Comparison of ENCODE assay signal across 14 cellular contexts in genomic region chr7:77702451-77703219, GRCh38. TPM values are rescaled to one million over a fixed set of nuclear protein-coding genes. Genes with fewer than 3 reads are reported as not detected.
DNase-seq lines count a peak whose midpoint lies in the region; ATAC-seq and TF ChIP-seq lines count a peak whose summit lies in the region.
"Had no signal": no experiment of that assay in that cellular context is flagged by ENCODE, and none has a peak within 500 bp of the region (broad histone marks: within the 10 kb centered on the region; RNA-seq: fewer than 3 reads in every experiment).

No MANE protein-coding gene starts in this region.

- H3K36me3 ChIP-seq in esophagus muscularis mucosa, result peaks cover 0 to 7% (median 2%) of the 10 kb centered on the region in 4 donors
- no peaks in the 10 kb centered on the region for H3K36me3 ChIP-seq in smooth muscle cell (ENCODE audit: low read depth)

- TF ChIP-seq POLR2A in esophagus muscularis mucosa (IDR thresholded peaks at IDR 0.05; ENCODE audit: low read depth), result no peak

- no peaks in the 10 kb centered on the region for H3K9me3 ChIP-seq in esophagus muscularis mucosa
- no peaks in the 10 kb centered on the region for H3K9me3 ChIP-seq in smooth muscle cell (replicated peaks; ENCODE audit: low read depth)

- TF ChIP-seq EP300 in esophagus muscularis mucosa (IDR thresholded peaks at IDR 0.05), result no peak

- no peaks in the 10 kb centered on the region for H3K27me3 Mint-ChIP-seq in activated T-cell treated with anti-CD3 and anti-CD28 coated beads, Interleukin-2, amount 50 U/mL, for 72 hours (ENCODE audit: low read depth)
- no peaks in the 10 kb centered on the region for H3K27me3 Mint-ChIP-seq in stimulated activated memory B cell treated with anti-CD40 and anti-IgM and Interleukin-4, amounts not matched to agents 10 μg/mL and 1 μg/mL and 100 μg/mL, for 72 hours

- H3K4me1 ChIP-seq in esophagus muscularis mucosa (peaks cover 26 to 86% (median 68%) of the 10 kb centered on the region in 4 donors), smooth muscle cell (ENCODE audit: low read depth) (peaks cover 15% of the 10 kb centered on the region)

- no peak overlapping the region for H3K9ac ChIP-seq in smooth muscle cell (ENCODE audit: low read depth)
- H3K9ac ChIP-seq: parathyroid adenoma had no signal

- peaks cover 100% of the 10 kb centered on the region for H3K79me2 ChIP-seq in smooth muscle cell (ENCODE audit: low read depth)

- peaks cover 7 to 10% of the 10 kb centered on the region in 2 donors for H3K36me3 Mint-ChIP-seq in activated T-cell treated with anti-CD3 and anti-CD28 coated beads, Interleukin-2, amount 50 U/mL, for 72 hours (ENCODE audit: insufficient read depth in 2 of 2)
- peaks cover 19% of the 10 kb centered on the region for H3K36me3 Mint-ChIP-seq in stimulated activated memory B cell treated with anti-CD40 and anti-IgM and Interleukin-4, amounts not matched to agents 10 μg/mL and 1 μg/mL and 100 μg/mL, for 72 hours

- H3K4me1 Mint-ChIP-seq in activated T-cell treated with anti-CD3 and anti-CD28 coated beads, Interleukin-2, amount 50 U/mL, for 72 hours (ENCODE audit: low read depth), result peaks cover 54% of the 10 kb centered on the region
- H3K4me1 Mint-ChIP-seq in stimulated activated memory B cell treated with anti-CD40 and anti-IgM and Interleukin-4, amounts not matched to agents 10 μg/mL and 1 μg/mL and 100 μg/mL, for 72 hours, result peaks cover 57% of the 10 kb centered on the region

- 75% methylated on average over 4 of the region's 4 CpGs for WGBS in esophagus muscularis mucosa
- whole genome bisulfite sequencing in smooth muscle cell (ENCODE audit: low lambda C conversion rate), result 83% methylated on average over 4 of the region's 4 CpGs

- H3K27ac ChIP-seq in esophagus muscularis mucosa (replicated peaks in 1 of 4) (peak overlapping the region; percentile 24 to 99 (median 96)), smooth muscle cell (ENCODE audit: low read depth) (no peak overlapping the region)
- H3K27ac ChIP-seq: cardiac muscle cell, parathyroid adenoma had no signal

- H3K9me3 Mint-ChIP-seq in activated T-cell treated with anti-CD3 and anti-CD28 coated beads, Interleukin-2, amount 50 U/mL, for 72 hours, result no peaks in the 10 kb centered on the region
- no peaks in the 10 kb centered on the region for H3K9me3 Mint-ChIP-seq in stimulated activated memory B cell treated with anti-CD40 and anti-IgM and Interleukin-4, amounts not matched to agents 10 μg/mL and 1 μg/mL and 100 μg/mL, for 72 hours

- no peak overlapping the region for H2AFZ ChIP-seq in smooth muscle cell (ENCODE audit: low read depth)
- H2AFZ ChIP-seq: parathyroid adenoma had no signal

- H3F3A ChIP-seq in smooth muscle cell (ENCODE audit: low read depth), result no peaks in the 10 kb centered on the region

- intact Hi-C loops in esophagus muscularis mucosa (cut with DNase I), result no loop called here

- peak overlapping the region; percentile 47 for H3K27ac Mint-ChIP-seq in activated T-cell treated with anti-CD3 and anti-CD28 coated beads, Interleukin-2, amount 50 U/mL, for 72 hours
- peak overlapping the region; percentile 14 for H3K27ac Mint-ChIP-seq in stimulated activated memory B cell treated with anti-CD40 and anti-IgM and Interleukin-4, amounts not matched to agents 10 μg/mL and 1 μg/mL and 100 μg/mL, for 72 hours

- H3K27me3 ChIP-seq in esophagus muscularis mucosa (no peaks in the 10 kb centered on the region), smooth muscle cell (ENCODE audit: low read depth) (no peaks in the 10 kb centered on the region)
- H3K27me3 ChIP-seq: cardiac muscle cell had no signal

- no peak for ATAC-seq in activated T-cell treated with anti-CD3 and anti-CD28 coated beads, Interleukin-2, amount 50 U/mL, for 72 hours (replicated peaks in 1 of 2)
- no peak for ATAC-seq in stimulated activated memory B cell treated with anti-CD40 and anti-IgM and Interleukin-4, amounts not matched to agents 10 μg/mL and 1 μg/mL and 100 μg/mL, for 72 hours

- no peak overlapping the region for H3K4me3 ChIP-seq in esophagus muscularis mucosa
- no peak overlapping the region for H3K4me3 ChIP-seq in smooth muscle cell
- H3K4me3 ChIP-seq: cardiac muscle cell had no signal

- no peak overlapping the region for H3K4me2 ChIP-seq in smooth muscle cell

- peaks cover 88% of the 10 kb centered on the region for H4K20me1 ChIP-seq in smooth muscle cell (ENCODE audit: low read depth)

- no peak for TF ChIP-seq CTCF in esophagus muscularis mucosa (IDR thresholded peaks at IDR 0.05)
- TF ChIP-seq CTCF in smooth muscle cell (IDR thresholded peaks at IDR 0.05; ENCODE audit: borderline replicate concordance, insufficient read depth, poor library complexity, severe bottlenecking), result no peak

- peak overlapping the region in 1 of 2 donors; percentile 43 for H3K4me3 Mint-ChIP-seq in activated T-cell treated with anti-CD3 and anti-CD28 coated beads, Interleukin-2, amount 50 U/mL, for 72 hours
- H3K4me3 Mint-ChIP-seq in stimulated activated memory B cell treated with anti-CD40 and anti-IgM and Interleukin-4, amounts not matched to agents 10 μg/mL and 1 μg/mL and 100 μg/mL, for 72 hours, result no peak overlapping the region

- no peak for DNase-seq in activated T-cell treated with anti-CD3 and anti-CD28 coated beads, Interleukin-2, amount 50 U/mL, for 72 hours
- DNase-seq in activated T-cell treated with anti-CD3 and anti-CD28 coated beads for 4 hours (no peak), OCI-M1 (lab: John Stamatoyannopoulos, UW) (peak; percentile 49), esophagus muscularis mucosa (ENCODE audit: extremely low spot score) (no peak), NCI-H1105 (lab: John Stamatoyannopoulos, UW) (no peak), SK-N-DZ (ENCODE audit: low spot score) (no peak), smooth muscle cell (lab: John Stamatoyannopoulos, UW; ENCODE audit: unreplicated experiment) (no peak)
- DNase-seq: GF-D8, NCI-H187, NCI-H774, SHP77 had no signal

RNA-seq across cellular contexts. Expression of gene RSBN1L, which starts 6.4 kb away (rescaled TPM):
- 10 to 100 TPM; 14.9 to 19.2 TPM for total RNA-seq in activated T-cell treated with anti-CD3 and anti-CD28 coated beads, Interleukin-2, amount 50 U/mL, for 72 hours
- total RNA-seq in esophagus muscularis mucosa, result 10 to 100 TPM; 17.0 to 36.5 (median 25.9) TPM
- polyA plus RNA-seq in SK-N-DZ (2014; cell fraction: cytosol; rRNA removed), result 14.4 and 18.4 TPM in 2 replicates
- 14.6 and 18.3 TPM in 2 replicates for polyA plus RNA-seq in SK-N-DZ (2014; cell fraction: nucleus; rRNA removed)
- 12.6 and 26.2 TPM in 2 replicates for total RNA-seq in smooth muscle cell
- polyA plus RNA-seq in smooth muscle cell, result 3.7 and 3.8 TPM in 2 replicates
